ENCODE assay signal across 1 cellular context in genomic region chr12:31967569-31967968, GRCh38.
TF ChIP-seq lines count a peak whose summit lies in the region.

No MANE protein-coding gene starts in this region.

TF ChIP-seq in WTC11, 78 proteins besides CTCF, POLR2A, EP300 and RAD21 (continued from another document):
- TF ChIP-seq FOXP4 (CRISPR knock-in tag; IDR thresholded peaks at IDR 0.05) (no peak), ATF6 (CRISPR knock-in tag; IDR thresholded peaks at IDR 0.05) (no peak), ARID4B (CRISPR knock-in tag; IDR thresholded peaks at IDR 0.05; ENCODE audit: borderline replicate concordance) (no peak), E2F5 (CRISPR knock-in tag; IDR thresholded peaks at IDR 0.05) (no peak), RORB (CRISPR knock-in tag; IDR thresholded peaks at IDR 0.05) (no peak), TP53 (CRISPR knock-in tag; IDR thresholded peaks at IDR 0.05) (no peak), E2F4 (CRISPR knock-in tag; IDR thresholded peaks at IDR 0.05; ENCODE audit: borderline replicate concordance, low read depth) (no peak), ETV6 (CRISPR knock-in tag; IDR thresholded peaks at IDR 0.05) (no peak)
